In the genomic region with DNA sequence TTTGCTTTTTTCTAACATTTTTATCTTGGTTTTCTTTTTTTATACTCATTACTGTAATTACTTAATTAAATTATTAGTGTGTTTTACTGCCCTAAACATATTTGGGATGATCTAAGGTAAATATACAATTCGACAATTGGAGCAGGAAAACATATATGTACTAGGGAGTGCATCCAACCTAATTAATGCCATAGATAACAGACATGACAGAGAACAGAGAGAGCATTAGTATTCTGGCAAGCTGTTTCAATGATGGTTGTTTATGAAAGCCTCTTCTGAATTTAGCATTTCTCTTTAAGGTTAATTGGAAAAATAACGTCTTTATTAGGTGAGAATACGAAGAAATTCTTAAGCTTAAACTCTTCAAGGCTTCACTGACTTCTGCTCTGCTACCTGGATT, we compare ENCODE assay signal across 28 cellular contexts.
"Had no signal": no experiment of that assay in that cellular context is flagged by ENCODE, and none has a peak within 500 bp of the region (broad histone marks: within the 10 kb centered on the region; RNA-seq: fewer than 3 reads in every experiment).

No MANE protein-coding gene starts in this region.

- H3K27me3 Mint-ChIP-seq: naive B cell; naive thymus-derived CD8-positive, alpha-beta T cell; natural killer cell treated with Interleukin-12 subunit alpha and Interleukin-12 subunit beta and Interleukin-15 and Interleukin-18, amount 100 ng/mL, for 72 hours; stimulated activated memory B cell treated with anti-CD40 and anti-IgM and Interleukin-4, amounts not matched to agents 10 μg/mL and 1 μg/mL and 100 μg/mL, for 72 hours; stimulated activated naive CD8-positive, alpha-beta T cell treated with anti-CD3 and anti-CD28 coated beads, Interleukin-15, amount 100 ng/mL, for 72 hours had no signal

- H3K4me1 ChIP-seq: pancreas, psoas muscle, right lobe of liver, sigmoid colon, suprapubic skin, testis, tibial artery, transverse colon, upper lobe of left lung, vagina had no signal

- H3K4me3 Mint-ChIP-seq: naive B cell; naive thymus-derived CD8-positive, alpha-beta T cell; natural killer cell treated with Interleukin-12 subunit alpha and Interleukin-12 subunit beta and Interleukin-15 and Interleukin-18, amount 100 ng/mL, for 72 hours; nephron progenitor cell; neural crest cell; stimulated activated memory B cell treated with anti-CD40 and anti-IgM and Interleukin-4, amounts not matched to agents 10 μg/mL and 1 μg/mL and 100 μg/mL, for 72 hours; stimulated activated naive CD8-positive, alpha-beta T cell treated with anti-CD3 and anti-CD28 coated beads, Interleukin-15, amount 100 ng/mL, for 72 hours had no signal

- H3K4me1 Mint-ChIP-seq: naive B cell; naive thymus-derived CD8-positive, alpha-beta T cell; nephron progenitor cell; neural crest cell; stimulated activated memory B cell treated with anti-CD40 and anti-IgM and Interleukin-4, amounts not matched to agents 10 μg/mL and 1 μg/mL and 100 μg/mL, for 72 hours; stimulated activated naive CD8-positive, alpha-beta T cell treated with anti-CD3 and anti-CD28 coated beads, Interleukin-15, amount 100 ng/mL, for 72 hours had no signal

- H3K36me3 ChIP-seq: pancreas, right lobe of liver, sigmoid colon, suprapubic skin, tibial artery, transverse colon, upper lobe of left lung, vagina had no signal

- FAIRE-seq: pancreas, small intestine, urothelium cell line had no signal

- H3K27ac ChIP-seq: pancreas, psoas muscle, right lobe of liver, sigmoid colon, suprapubic skin, testis, tibial artery, transverse colon, upper lobe of left lung, vagina had no signal

- DNase-seq: naive B cell; naive thymus-derived CD8-positive, alpha-beta T cell; nephron progenitor cell; occipital lobe; pancreas; psoas muscle; right cardiac atrium; right lobe of liver; sigmoid colon; small intestine; stimulated activated CD4-positive, alpha-beta T cell treated with anti-CD3 and anti-CD28 coated beads, Interleukin-1b, Interleukin-23, amount 100 ng/mL, for 48 hours; stimulated activated CD4-positive, alpha-beta T cell treated with anti-CD3 and anti-CD28 coated beads, Interleukin-4, amount 100 ng/mL, for 1 hour; stimulated activated CD4-positive, alpha-beta T cell treated with anti-CD3 and anti-CD28 coated beads, Interleukin-4, amount 100 ng/mL, for 4 hours; stimulated activated CD8-positive, alpha-beta memory T cell treated with anti-CD3 and anti-CD28 coated beads, Interleukin-4, amount 100 ng/mL, for 48 hours; stimulated activated naive CD4-positive, alpha-beta T cell; stimulated activated naive CD8-positive, alpha-beta T cell treated with anti-CD3 and anti-CD28 coated beads, Interleukin-15, amount 100 ng/mL, for 72 hours; stimulated activated naive CD8-positive, alpha-beta T cell treated with anti-CD3 and anti-CD28 coated beads, Interleukin-15, Interleukin-2, amounts not matched to agents 100 U/mL and 50 U/mL, for 24 hours; substantia nigra; testis; tibial artery; transverse colon; upper lobe of left lung had no signal

- H3K9me3 ChIP-seq: pancreas, psoas muscle, right lobe of liver, sigmoid colon, suprapubic skin, testis, tibial artery, transverse colon, upper lobe of left lung, vagina had no signal

- H3K27ac Mint-ChIP-seq: naive B cell; naive thymus-derived CD8-positive, alpha-beta T cell; natural killer cell treated with Interleukin-12 subunit alpha and Interleukin-12 subunit beta and Interleukin-15 and Interleukin-18, amount 100 ng/mL, for 72 hours; nephron progenitor cell; stimulated activated memory B cell treated with anti-CD40 and anti-IgM and Interleukin-4, amounts not matched to agents 10 μg/mL and 1 μg/mL and 100 μg/mL, for 72 hours; stimulated activated naive CD8-positive, alpha-beta T cell treated with anti-CD3 and anti-CD28 coated beads, Interleukin-15, amount 100 ng/mL, for 72 hours had no signal

- H3K36me3 Mint-ChIP-seq: naive B cell; naive thymus-derived CD8-positive, alpha-beta T cell; natural killer cell treated with Interleukin-12 subunit alpha and Interleukin-12 subunit beta and Interleukin-15 and Interleukin-18, amount 100 ng/mL, for 72 hours; stimulated activated memory B cell treated with anti-CD40 and anti-IgM and Interleukin-4, amounts not matched to agents 10 μg/mL and 1 μg/mL and 100 μg/mL, for 72 hours had no signal

- H3K9me3 Mint-ChIP-seq: naive B cell; nephron progenitor cell; neural crest cell; stimulated activated memory B cell treated with anti-CD40 and anti-IgM and Interleukin-4, amounts not matched to agents 10 μg/mL and 1 μg/mL and 100 μg/mL, for 72 hours; stimulated activated naive CD8-positive, alpha-beta T cell treated with anti-CD3 and anti-CD28 coated beads, Interleukin-15, amount 100 ng/mL, for 72 hours had no signal

- H3K4me3 ChIP-seq: pancreas, psoas muscle, right lobe of liver, sigmoid colon, suprapubic skin, testis, tibial artery, transverse colon, upper lobe of left lung, vagina had no signal

- ATAC-seq: naive thymus-derived CD8-positive, alpha-beta T cell; natural killer cell treated with Interleukin-12 subunit alpha and Interleukin-12 subunit beta and Interleukin-15 and Interleukin-18, amount 100 ng/mL, for 72 hours; pancreas; psoas muscle; right cardiac atrium; right lobe of liver; stimulated activated memory B cell treated with anti-CD40 and anti-IgM and Interleukin-4, amounts not matched to agents 10 μg/mL and 1 μg/mL and 100 μg/mL, for 72 hours; stimulated activated naive CD8-positive, alpha-beta T cell treated with anti-CD3 and anti-CD28 coated beads, Interleukin-15, amount 100 ng/mL, for 72 hours; stimulated activated naive CD8-positive, alpha-beta T cell treated with anti-CD3 and anti-CD28 coated beads, Interleukin-15, Interleukin-2, amounts not matched to agents 100 U/mL and 50 U/mL, for 24 hours had no signal

- H3K27me3 ChIP-seq: pancreas, right lobe of liver, sigmoid colon, suprapubic skin, testis, tibial artery, transverse colon, upper lobe of left lung, vagina had no signal
